In the genomic region with DNA sequence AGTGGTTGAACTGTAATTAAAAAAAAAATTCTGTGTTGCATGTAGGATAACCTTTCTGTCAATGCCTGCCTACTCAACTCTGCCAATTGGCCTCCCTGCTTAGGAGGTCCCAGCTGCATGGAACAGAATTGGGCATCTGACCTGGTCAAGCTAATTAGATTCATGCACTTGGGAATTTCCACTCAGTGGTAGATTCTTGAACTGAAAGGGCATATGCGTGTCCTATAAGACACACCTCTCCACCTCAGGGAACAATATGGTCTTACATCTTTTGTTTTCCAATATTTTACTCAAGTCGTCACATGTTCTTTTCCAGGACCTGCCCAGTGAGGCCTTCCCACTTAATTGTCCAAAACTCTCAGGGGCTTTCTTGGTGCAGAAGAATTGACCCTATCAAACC, we compare ENCODE assay signal across 39 cellular contexts.
"Had no signal": no experiment of that assay in that cellular context is flagged by ENCODE, and none has a peak within 500 bp of the region (broad histone marks: within the 10 kb centered on the region; RNA-seq: fewer than 3 reads in every experiment).

No MANE protein-coding gene starts in this region.

- H3K27me3 ChIP-seq: ascending aorta, cardiac muscle cell had no signal

- DNase-seq: activated B cell treated with CpG ODN at 0.5 μM for 24 hours; activated CD4-positive, alpha-beta memory T cell treated with anti-CD3 and anti-CD28 coated beads for 36 hours; activated CD4-positive, alpha-beta T cell treated with anti-CD3 and anti-CD28 coated beads for 4 hours; activated CD4-positive, alpha-beta T cell treated with anti-CD3 and anti-CD28 coated beads, Interleukin-2, amount 10 ng/mL, durations not matched to agents 24 days and 14 days; activated CD4-positive, alpha-beta T cell treated with anti-CD3 and anti-CD28 coated beads, Interleukin-2, amount 50 U/mL, for 1 hour; activated CD4-positive, alpha-beta T cell treated with anti-CD3 and anti-CD28 coated beads, Interleukin-2, amount 50 U/mL, for 4 hours; activated CD4-positive, CD25-positive, alpha-beta regulatory T cell treated with anti-CD3 and anti-CD28 coated beads, Interleukin-2, amount 50 U/mL, for 72 hours; activated CD8-positive, alpha-beta memory T cell treated with anti-CD3 and anti-CD28 coated beads, Interleukin-2, amount 50 U/mL, for 4 hours; activated CD8-positive, alpha-beta T cell treated with anti-CD3 and anti-CD28 coated beads for 36 hours; activated effector memory CD4-positive, alpha-beta T cell treated with anti-CD3 and anti-CD28 coated beads, Interleukin-2, amount 50 U/mL, for 16 hours; activated gamma-delta T cell treated with Interleukin-2 at 50 U/mL for 16 hours; activated naive CD4-positive, alpha-beta T cell; activated naive CD4-positive, alpha-beta T cell treated with anti-CD3 and anti-CD28 coated beads, Interleukin-2, amount 10 ng/mL, durations not matched to agents 7 days and 5 days; activated naive CD8-positive, alpha-beta T cell treated with anti-CD3 and anti-CD28 coated beads, Interleukin-2, amount 10 ng/mL, durations not matched to agents 7 days and 5 days; activated naive CD8-positive, alpha-beta T cell treated with anti-CD3 and anti-CD28 coated beads, Interleukin-2, amount 50 U/mL, for 24 hours; activated T-cell treated with anti-CD3 and anti-CD28 coated beads for 4 hours; activated T-cell treated with anti-CD3 and anti-CD28 coated beads, Interleukin-2, amount 50 U/mL, for 1 hour; activated T-cell treated with anti-CD3 and anti-CD28 coated beads, Interleukin-2, amount 50 U/mL, for 4 hours; activated T-cell treated with anti-CD3 and anti-CD28 coated beads, Interleukin-2, amount 50 U/mL, for 72 hours; amygdala; anterior cingulate cortex; caudate nucleus; cerebellar nuclear complex; T-helper 1 cell; T-helper 2 cell; T-helper 9 cell had no signal

- H3K27ac ChIP-seq: ascending aorta, cardiac muscle cell, VCaP had no signal

- H3K36me3 Mint-ChIP-seq: activated CD4-positive, alpha-beta memory T cell treated with anti-CD3 and anti-CD28 coated beads for 36 hours; activated naive CD4-positive, alpha-beta T cell treated with anti-CD3 and anti-CD28 coated beads, Interleukin-2, amount 10 ng/mL, durations not matched to agents 7 days and 5 days; brain had no signal

- H3K4me3 Mint-ChIP-seq: activated B cell treated with CpG ODN at 0.5 μM for 24 hours; activated CD4-positive, alpha-beta memory T cell treated with anti-CD3 and anti-CD28 coated beads for 36 hours; activated CD4-positive, alpha-beta T cell treated with anti-CD3 and anti-CD28 coated beads, Interleukin-2, amount 10 ng/mL, durations not matched to agents 24 days and 14 days; activated CD8-positive, alpha-beta T cell treated with anti-CD3 and anti-CD28 coated beads for 36 hours; activated naive CD4-positive, alpha-beta T cell treated with anti-CD3 and anti-CD28 coated beads, Interleukin-2, amount 10 ng/mL, durations not matched to agents 7 days and 5 days; activated naive CD4-positive, alpha-beta T cell treated with anti-CD3 and anti-CD28 coated beads, Interleukin-2, amount 50 U/mL, for 24 hours; activated naive CD8-positive, alpha-beta T cell; activated naive CD8-positive, alpha-beta T cell treated with anti-CD3 and anti-CD28 coated beads, Interleukin-2, amount 10 ng/mL, durations not matched to agents 7 days and 5 days; activated naive CD8-positive, alpha-beta T cell treated with anti-CD3 and anti-CD28 coated beads, Interleukin-2, amount 50 U/mL, for 24 hours; activated T-cell treated with anti-CD3 and anti-CD28 coated beads, Interleukin-2, amount 50 U/mL, for 4 hours; activated T-cell treated with anti-CD3 and anti-CD28 coated beads, Interleukin-2, amount 50 U/mL, for 72 hours; activated T-helper 1 cell treated with anti-CD3 and anti-CD28 coated beads, Interleukin-12 subunit alpha, Interleukin-12 subunit beta, Interleukin-2, Interleukin-4 antibody, amounts not matched to agents 30 ng/mL and 10 ng/mL and 1 ng/mL, durations not matched to agents 14 hours and 24 hours and 36 hours; activated T-helper 17 cell treated with anti-CD3 and anti-CD28 coated beads, Interleukin-2, amount 50 U/mL, for 72 hours; brain; central memory CD8-positive, alpha-beta T cell; T-helper 1 cell treated with Interleukin-12 subunit alpha and Interleukin-12 subunit beta and Interleukin-4 antibody, amounts not matched to agents 30 μg/mL and 1 μg/mL, for 36 hours; T-helper 2 cell treated with Interferon-gamma antibody and Interleukin-4, amounts not matched to agents 5 μg/mL and 100 μg/mL, for 36 hours had no signal

- FAIRE-seq: bronchial epithelial cell, TTC549 had no signal

- ATAC-seq: activated CD8-positive, alpha-beta T cell treated with anti-CD3 and anti-CD28 coated beads for 36 hours; activated naive CD8-positive, alpha-beta T cell treated with anti-CD3 and anti-CD28 coated beads, Interleukin-2, amount 50 U/mL, for 24 hours; activated T-cell treated with anti-CD3 and anti-CD28 coated beads, Interleukin-2, amount 50 U/mL, for 4 hours; activated T-cell treated with anti-CD3 and anti-CD28 coated beads, Interleukin-2, amount 50 U/mL, for 72 hours; activated T-helper 17 cell treated with anti-CD3 and anti-CD28 coated beads, Interleukin-2, amount 50 U/mL, for 72 hours had no signal

- H3K4me1 ChIP-seq: ascending aorta had no signal

- H3K27ac Mint-ChIP-seq: activated B cell treated with CpG ODN at 0.5 μM for 24 hours; activated CD4-positive, alpha-beta memory T cell treated with anti-CD3 and anti-CD28 coated beads for 36 hours; activated CD4-positive, alpha-beta T cell treated with anti-CD3 and anti-CD28 coated beads, Interleukin-2, amount 10 ng/mL, durations not matched to agents 24 days and 14 days; activated CD8-positive, alpha-beta T cell treated with anti-CD3 and anti-CD28 coated beads for 36 hours; activated naive CD4-positive, alpha-beta T cell treated with anti-CD3 and anti-CD28 coated beads, Interleukin-2, amount 10 ng/mL, durations not matched to agents 7 days and 5 days; activated naive CD4-positive, alpha-beta T cell treated with anti-CD3 and anti-CD28 coated beads, Interleukin-2, amount 50 U/mL, for 24 hours; activated naive CD8-positive, alpha-beta T cell; activated naive CD8-positive, alpha-beta T cell treated with anti-CD3 and anti-CD28 coated beads, Interleukin-2, amount 10 ng/mL, durations not matched to agents 7 days and 5 days; activated naive CD8-positive, alpha-beta T cell treated with anti-CD3 and anti-CD28 coated beads, Interleukin-2, amount 50 U/mL, for 24 hours; activated T-cell treated with anti-CD3 and anti-CD28 coated beads, Interleukin-2, amount 50 U/mL, for 72 hours; activated T-helper 1 cell treated with anti-CD3 and anti-CD28 coated beads, Interleukin-12 subunit alpha, Interleukin-12 subunit beta, Interleukin-2, Interleukin-4 antibody, amounts not matched to agents 30 ng/mL and 10 ng/mL and 1 ng/mL, durations not matched to agents 14 hours and 24 hours and 36 hours; activated T-helper 17 cell treated with anti-CD3 and anti-CD28 coated beads, Interleukin-2, amount 50 U/mL, for 72 hours; brain; T-helper 1 cell treated with Interleukin-12 subunit alpha and Interleukin-12 subunit beta and Interleukin-4 antibody, amounts not matched to agents 30 μg/mL and 1 μg/mL, for 36 hours; T-helper 2 cell treated with Interferon-gamma antibody and Interleukin-4, amounts not matched to agents 5 μg/mL and 100 μg/mL, for 36 hours had no signal

- H3K9me3 Mint-ChIP-seq: activated CD4-positive, alpha-beta memory T cell treated with anti-CD3 and anti-CD28 coated beads for 36 hours; activated naive CD4-positive, alpha-beta T cell treated with anti-CD3 and anti-CD28 coated beads, Interleukin-2, amount 10 ng/mL, durations not matched to agents 7 days and 5 days; activated naive CD4-positive, alpha-beta T cell treated with anti-CD3 and anti-CD28 coated beads, Interleukin-2, amount 50 U/mL, for 24 hours; activated T-cell treated with anti-CD3 and anti-CD28 coated beads, Interleukin-2, amount 50 U/mL, for 4 hours; activated T-helper 17 cell treated with anti-CD3 and anti-CD28 coated beads, Interleukin-2, amount 50 U/mL, for 72 hours; central memory CD8-positive, alpha-beta T cell had no signal

- H3K4me3 ChIP-seq: ascending aorta, cardiac muscle cell had no signal

- H3K9me3 ChIP-seq: ascending aorta had no signal

- H3K27me3 Mint-ChIP-seq: activated CD4-positive, alpha-beta memory T cell treated with anti-CD3 and anti-CD28 coated beads for 36 hours; activated CD8-positive, alpha-beta T cell treated with anti-CD3 and anti-CD28 coated beads for 36 hours; activated naive CD4-positive, alpha-beta T cell treated with anti-CD3 and anti-CD28 coated beads, Interleukin-2, amount 50 U/mL, for 24 hours; activated naive CD8-positive, alpha-beta T cell treated with anti-CD3 and anti-CD28 coated beads, Interleukin-2, amount 50 U/mL, for 24 hours; activated T-helper 17 cell treated with anti-CD3 and anti-CD28 coated beads, Interleukin-2, amount 50 U/mL, for 72 hours had no signal

- H3K4me1 Mint-ChIP-seq: activated naive CD4-positive, alpha-beta T cell treated with anti-CD3 and anti-CD28 coated beads, Interleukin-2, amount 10 ng/mL, durations not matched to agents 7 days and 5 days; activated naive CD8-positive, alpha-beta T cell treated with anti-CD3 and anti-CD28 coated beads, Interleukin-2, amount 10 ng/mL, durations not matched to agents 7 days and 5 days; brain; central memory CD8-positive, alpha-beta T cell had no signal

- H3K36me3 ChIP-seq: ascending aorta, cardiac muscle cell had no signal
